In genomic region chr15:85044894-85045293, GRCh38 we compare ENCODE assay signal across 1 cellular context.
TF ChIP-seq lines count a peak whose summit lies in the region.

No MANE protein-coding gene starts in this region.

TF ChIP-seq in SK-N-SH, 30 proteins besides CTCF, POLR2A, EP300 and RAD21 (continued from another document):
- TF ChIP-seq ZBTB33 (IDR thresholded peaks at IDR 0.05; ENCODE audit: borderline replicate concordance, low read depth) (no peak), FOSL2 (IDR thresholded peaks at IDR 0.05; ENCODE audit: borderline replicate concordance, low read depth) (no peak), FOXM1 (IDR thresholded peaks at IDR 0.05; ENCODE audit: low read depth) (no peak)
